ENCODE assay signal across 1 cellular context in the genomic region with DNA sequence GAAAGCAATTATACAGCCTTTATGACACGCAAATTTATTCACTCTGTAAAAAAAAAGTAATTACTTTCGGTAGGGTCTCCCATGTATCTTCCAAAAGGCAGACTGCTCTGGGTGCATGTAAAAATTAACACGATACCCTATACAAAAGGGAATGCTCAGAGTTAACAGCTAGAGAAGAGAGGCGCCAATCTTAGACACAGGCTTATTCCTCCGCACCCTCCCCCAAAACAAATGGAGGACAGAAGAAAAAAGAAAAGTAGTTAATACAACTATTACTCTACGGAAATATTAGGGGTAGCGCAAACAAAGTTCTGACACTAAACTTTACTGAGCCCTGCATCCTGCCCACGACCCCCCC.
TF ChIP-seq lines count a peak whose summit lies in the region.

No MANE protein-coding gene starts in this region.

TF ChIP-seq in IMR-90, 13 proteins besides CTCF, POLR2A, EP300 and RAD21 (continued from another document):
- TF ChIP-seq, protein P1, sequence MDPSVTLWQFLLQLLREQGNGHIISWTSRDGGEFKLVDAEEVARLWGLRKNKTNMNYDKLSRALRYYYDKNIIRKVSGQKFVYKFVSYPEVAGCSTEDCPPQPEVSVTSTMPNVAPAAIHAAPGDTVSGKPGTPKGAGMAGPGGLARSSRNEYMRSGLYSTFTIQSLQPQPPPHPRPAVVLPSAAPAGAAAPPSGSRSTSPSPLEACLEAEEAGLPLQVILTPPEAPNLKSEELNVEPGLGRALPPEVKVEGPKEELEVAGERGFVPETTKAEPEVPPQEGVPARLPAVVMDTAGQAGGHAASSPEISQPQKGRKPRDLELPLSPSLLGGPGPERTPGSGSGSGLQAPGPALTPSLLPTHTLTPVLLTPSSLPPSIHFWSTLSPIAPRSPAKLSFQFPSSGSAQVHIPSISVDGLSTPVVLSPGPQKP (IDR thresholded peaks at IDR 0.05; ENCODE audit: borderline replicate concordance, low read depth, low read length), result no peak
- TF ChIP-seq CEBPB (IDR thresholded peaks at IDR 0.05; ENCODE audit: low read depth, low read length), result no peak
- no peak for TF ChIP-seq MAFK (IDR thresholded peaks at IDR 0.05; ENCODE audit: low read depth, low read length)
